In genomic region chr19:17405250-17406038, GRCh38 we compare ENCODE assay signal across 8 cellular contexts. TPM values are rescaled to one million over a fixed set of nuclear protein-coding genes. Genes with fewer than 3 reads are reported as not detected.
DNase-seq lines count a peak whose midpoint lies in the region; ATAC-seq and TF ChIP-seq lines count a peak whose summit lies in the region.

Gene BST2 (minus strand): TSS chr19:17405630. CDS start chr19:17405575, 55 bp downstream.

- POLR2A ChIA-PET in HEK293T (lab: Yijun Ruan, JAX), result interaction anchor here (0.6 to 3.2 kb wide), 2 partner anchors 14 to 21 kb away, joined by 3 to 25 read pairs; partner anchors contain the start of gene MVB12A

- peaks cover 43 to 45% of the 10 kb centered on the region in 2 donors for H3K4me1 Mint-ChIP-seq in natural killer cell

- TF ChIP-seq CTCF in natural killer cell (IDR thresholded peaks at IDR 0.05), result no peak

- DNase-seq in HEK293T (ENCODE audit: extremely low spot score), result peak; percentile 6
- peak; percentile 94 for DNase-seq in NAMALWA (ENCODE audit: low spot score)
- DNase-seq in activated CD8-positive, alpha-beta memory T cell treated with anti-CD3 and anti-CD28 coated beads, Interleukin-2, amount 50 U/mL, for 4 hours, result peak; percentile 38
- peak; percentile 43 for DNase-seq in fibroblast of gingiva (ENCODE audit: low read depth)
- DNase-seq in natural killer cell, result peak; percentile 47
- no peak for DNase-seq in NCI-H187 treated with DMSO at 0.1 percent for 48 hours (lab: John Stamatoyannopoulos, UW)

- no peaks in the 10 kb centered on the region for H3K9me3 Mint-ChIP-seq in natural killer cell

- intact Hi-C loops in natural killer cell (cut with micrococcal nuclease), result loop anchor here (10.0 kb wide), 1 partner anchor 71 kb away; the partner anchor contains the start of genes ANO8 and GTPBP3

- no peaks in the 10 kb centered on the region for H3K36me3 Mint-ChIP-seq in natural killer cell

- peak; percentile 81 for ATAC-seq in GM18498 (IDR thresholded peaks at IDR 0.05; ENCODE audit: unreplicated experiment)
- ATAC-seq in natural killer cell, result peak; percentile 88 to 94 (median 89)
- ATAC-seq in HG03571 (IDR thresholded peaks at IDR 0.05; ENCODE audit: unreplicated experiment), result no peak

- H3K4me3 Mint-ChIP-seq in natural killer cell, result peak within 1 kb of the TSS; percentile 96

- H3K27ac Mint-ChIP-seq in natural killer cell, result peak within 1 kb of the TSS; percentile 89 to 97

- H3K27me3 Mint-ChIP-seq in natural killer cell (ENCODE audit: low read depth in 2 of 2), result no peaks in the 10 kb centered on the region

- CTCF ChIA-PET in HEK293T (lab: Yijun Ruan, JAX), result interaction anchor here (0.9 kb wide), 2 partner anchors 14 to 60 kb away, joined by 4 read pairs; partner anchors contain the start of gene MVB12A

TF ChIP-seq in HEK293T, 16 proteins besides CTCF, POLR2A, EP300 and RAD21:
- no peak for TF ChIP-seq ZNF384 (IDR thresholded peaks at IDR 0.05)
- no peak for TF ChIP-seq L3MBTL2 (conservative IDR thresholded peaks at IDR 0.05)
- no peak for TF ChIP-seq HDGF (IDR thresholded peaks at IDR 0.05; ENCODE audit: borderline replicate concordance)
- TF ChIP-seq FOXA1 (IDR thresholded peaks at IDR 0.05), result no peak
- TF ChIP-seq BHLHE40 (IDR thresholded peaks at IDR 0.05; ENCODE audit: borderline replicate concordance), result no peak
- no peak for TF ChIP-seq NFRKB (IDR thresholded peaks at IDR 0.05)
- no peak for TF ChIP-seq SUZ12 (IDR thresholded peaks at IDR 0.05)
- TF ChIP-seq LEF1 (IDR thresholded peaks at IDR 0.05; ENCODE audit: borderline replicate concordance), result no peak
- TF ChIP-seq CTBP1 (IDR thresholded peaks at IDR 0.05; ENCODE audit: borderline replicate concordance), result no peak
- no peak for TF ChIP-seq ELF4 (IDR thresholded peaks at IDR 0.05)
- no peak for TF ChIP-seq SP1 (IDR thresholded peaks at IDR 0.05)
- no peak for TF ChIP-seq PKNOX1 (IDR thresholded peaks at IDR 0.05)
- no peak for TF ChIP-seq ARNT (IDR thresholded peaks at IDR 0.05)
- no peak for TF ChIP-seq FOXK2 (IDR thresholded peaks at IDR 0.05)

RNA-seq across cellular contexts. Expression of gene BST2, which starts in this region (rescaled TPM):
- total RNA-seq in natural killer cell, result 100 to 1,000 TPM in 2 of 3 donors, 10 to 100 TPM in 1; 84.8 to 106 (median 100) TPM
